20 cellular contexts compared by ENCODE assay signal in the genomic region with DNA sequence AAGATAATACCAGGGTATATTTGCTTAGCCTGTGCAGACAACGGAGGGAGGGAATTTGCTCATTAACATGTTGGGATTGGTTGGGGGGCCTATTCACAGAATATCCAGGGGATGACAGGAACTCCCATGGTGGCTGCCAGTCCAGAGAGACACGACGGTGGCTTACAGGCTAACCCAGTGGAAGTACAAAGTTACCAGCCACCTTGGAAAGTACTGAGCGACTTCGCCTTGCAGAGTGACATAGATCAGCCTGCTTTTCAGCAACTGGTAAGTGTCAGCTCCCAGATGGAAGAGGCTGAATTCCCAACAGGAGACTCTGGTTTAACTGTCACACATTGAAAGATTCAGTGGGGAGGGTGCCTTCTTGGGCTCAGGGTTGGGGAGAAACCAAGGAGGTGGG. TPM values are rescaled to one million over a fixed set of nuclear protein-coding genes. Genes with fewer than 3 reads are reported as not detected.
DNase-seq lines count a peak whose midpoint lies in the region; ATAC-seq and TF ChIP-seq lines count a peak whose summit lies in the region.
"Had no signal": no experiment of that assay in that cellular context is flagged by ENCODE, and none has a peak within 500 bp of the region (broad histone marks: within the 10 kb centered on the region; RNA-seq: fewer than 3 reads in every experiment).

No MANE protein-coding gene starts in this region.

- H3K9me3 Mint-ChIP-seq in activated naive CD4-positive, alpha-beta T cell treated with anti-CD3 and anti-CD28 coated beads for 36 hours, result peaks cover 4% of the 10 kb centered on the region
- peaks cover 2% of the 10 kb centered on the region for H3K9me3 Mint-ChIP-seq in CD4-positive, alpha-beta T cell
- H3K9me3 Mint-ChIP-seq: HFFc6 had no signal

- no peak for TF ChIP-seq POLR2A in stomach (IDR thresholded peaks at IDR 0.05)

- H3K9me3 ChIP-seq in stomach, result no peaks in the 10 kb centered on the region
- H3K9me3 ChIP-seq in CD4-positive, alpha-beta T cell (ENCODE audit: control insufficient read depth, low read length), result peaks cover 8% of the 10 kb centered on the region
- H3K9me3 ChIP-seq: MG63 had no signal

- H3K27me3 ChIP-seq in stomach, result peaks cover 0 to 47% (median 0%) of the 10 kb centered on the region in 3 donors
- H3K27me3 ChIP-seq in CD4-positive, alpha-beta T cell (ENCODE audit: control insufficient read depth, insufficient read depth, low read length), result peaks cover 67% of the 10 kb centered on the region
- H3K27me3 ChIP-seq: BLaER1, MG63 had no signal

- H3K36me3 Mint-ChIP-seq in activated naive CD4-positive, alpha-beta T cell treated with anti-CD3 and anti-CD28 coated beads for 36 hours (ENCODE audit: low read depth), result no peaks in the 10 kb centered on the region
- no peaks in the 10 kb centered on the region for H3K36me3 Mint-ChIP-seq in CD4-positive, alpha-beta T cell (ENCODE audit: low read depth)
- H3K36me3 Mint-ChIP-seq: CD8-positive, alpha-beta memory T cell had no signal

- peaks cover 6 to 21% (median 7%) of the 10 kb centered on the region in 4 donors for H3K36me3 ChIP-seq in stomach
- H3K36me3 ChIP-seq: BLaER1, MG63 had no signal

- H3K4me3 ChIP-seq in stomach, result peak overlapping the region in 1 of 4 donors; percentile 68
- H3K4me3 ChIP-seq: BLaER1, MG63 had no signal

- ATAC-seq in CD4-positive, alpha-beta T cell (ENCODE audit: poor library complexity), result no peak

- DNase-seq in NCI-H1105 treated with DMSO at 0.1 percent for 48 hours (lab: John Stamatoyannopoulos, UW) (peak; percentile 28), NCI-H1105 (lab: John Stamatoyannopoulos, UW) (no peak), NCI-H748 (lab: John Stamatoyannopoulos, UW; ENCODE audit: unreplicated experiment) (peak; percentile 61), islet precursor cell (peak; percentile 63), stomach (no peak), SW480 (ENCODE audit: low spot score) (no peak)
- no peak for DNase-seq in activated naive CD4-positive, alpha-beta T cell treated with anti-CD3 and anti-CD28 coated beads for 36 hours
- no peak for DNase-seq in CD4-positive, alpha-beta T cell
- DNase-seq: CD8-positive, alpha-beta memory T cell; HFFc6; IMR-90; Karpas-422; MG63; NCI-H2081; NCI-H2227 treated with DMSO at 0.1 percent for 48 hours; NCI-H524; NK-92 treated with Interleukin-12 subunit alpha and Interleukin-12 subunit beta, amount 100 ng/mL, for 24 hours; T-helper 1 cell had no signal

- CTCF ChIA-PET in activated naive CD4-positive, alpha-beta T cell treated with anti-CD3 and anti-CD28 coated beads for 36 hours (lab: Charles Lee), result no interaction called here
- CTCF ChIA-PET in CD4-positive, alpha-beta T cell (lab: Charles Lee), result interaction anchor here (0.6 kb wide), 1 partner anchor 18 kb away, joined by 4 read pairs; no protein-coding TSS in a partner anchor

- no peak for TF ChIP-seq EP300 in stomach (IDR thresholded peaks at IDR 0.05)

- peaks cover 67% of the 10 kb centered on the region for H3K27me3 Mint-ChIP-seq in activated naive CD4-positive, alpha-beta T cell treated with anti-CD3 and anti-CD28 coated beads for 36 hours (ENCODE audit: low read depth)
- peaks cover 86% of the 10 kb centered on the region for H3K27me3 Mint-ChIP-seq in CD4-positive, alpha-beta T cell

- peak overlapping the region in 3 of 5 donors; percentile 55 to 97 (median 91) for H3K27ac ChIP-seq in stomach
- H3K27ac ChIP-seq in CD4-positive, alpha-beta T cell (ENCODE audit: low read depth, low read length), result no peak overlapping the region
- H3K27ac ChIP-seq: BLaER1 had no signal

- 30 to 51% (median 42%) methylated on average over 3 to 5 of the region's 5 CpGs for WGBS in stomach, 5 donors

- intact Hi-C loops in stomach (cut with DNase I; ENCODE audit: low total_unique reads), result no loop called here
- intact Hi-C loops in activated naive CD4-positive, alpha-beta T cell treated with anti-CD3 and anti-CD28 coated beads for 36 hours (cut with micrococcal nuclease), result no loop called here
- intact Hi-C loops in CD4-positive, alpha-beta T cell (cut with DNase I, micrococcal nuclease), result no loop called here

- no peaks in the 10 kb centered on the region for H3K4me1 Mint-ChIP-seq in activated naive CD4-positive, alpha-beta T cell treated with anti-CD3 and anti-CD28 coated beads for 36 hours (ENCODE audit: low read depth)
- H3K4me1 Mint-ChIP-seq in CD4-positive, alpha-beta T cell (ENCODE audit: low read depth), result no peaks in the 10 kb centered on the region
- H3K4me1 Mint-ChIP-seq: CD8-positive, alpha-beta memory T cell had no signal

- no peak for TF ChIP-seq CTCF in stomach (IDR thresholded peaks at IDR 0.05)
- no peak for TF ChIP-seq CTCF in CD4-positive, alpha-beta T cell (IDR thresholded peaks at IDR 0.05)

- no peak overlapping the region for H3K27ac Mint-ChIP-seq in activated naive CD4-positive, alpha-beta T cell treated with anti-CD3 and anti-CD28 coated beads for 36 hours
- H3K27ac Mint-ChIP-seq in CD4-positive, alpha-beta T cell, result no peak overlapping the region
- H3K27ac Mint-ChIP-seq: CD8-positive, alpha-beta memory T cell had no signal

- no peak overlapping the region for H3K4me3 Mint-ChIP-seq in activated naive CD4-positive, alpha-beta T cell treated with anti-CD3 and anti-CD28 coated beads for 36 hours
- no peak overlapping the region for H3K4me3 Mint-ChIP-seq in CD4-positive, alpha-beta T cell
- H3K4me3 Mint-ChIP-seq: CD8-positive, alpha-beta memory T cell had no signal

- H3K4me1 ChIP-seq in stomach, result peaks cover 21 to 63% (median 45%) of the 10 kb centered on the region in 4 donors
- H3K4me1 ChIP-seq: BLaER1 had no signal

- POLR2A ChIA-PET in CD4-positive, alpha-beta T cell (lab: Charles Lee), result no interaction called here

RNA-seq across cellular contexts. Expression of a gene that starts 7.9 kb away (rescaled TPM):
- total RNA-seq in stomach, result 10 to 100 TPM in 2 of 5 donors, 1 to 10 TPM in 2, not detected in 1; 1.8 to 20.7 (median 11.4) TPM
- polyA plus RNA-seq in stomach, result 1 to 10 TPM; 6.9 to 7.9 (median 7.9) TPM
- not detected for total RNA-seq in activated naive CD4-positive, alpha-beta T cell treated with anti-CD3 and anti-CD28 coated beads for 36 hours
- not detected for total RNA-seq in CD4-positive, alpha-beta T cell
- total RNA-seq: A172; CD8-positive, alpha-beta memory T cell had no signal
- polyA plus RNA-seq: CD8-positive, alpha-beta memory T cell; IMR-90 had no signal

Comparison
In these comparisons a context has a peak if more than half of its experiments do, and no peak if none do; other contexts are left out.
1. DNase-seq: peak in NCI-H1105 treated with DMSO at 0.1 percent for 48 hours (single experiment), NCI-H748 (single experiment) and islet precursor cell (single experiment); none in NCI-H1105 (single experiment), stomach (single experiment), activated naive CD4-positive, alpha-beta T cell treated with anti-CD3 and anti-CD28 coated beads for 36 hours (single experiment), SW480 (single experiment) and CD4-positive, alpha-beta T cell (0 of 10).